1 cellular context compared by ENCODE assay signal in the genomic region with DNA sequence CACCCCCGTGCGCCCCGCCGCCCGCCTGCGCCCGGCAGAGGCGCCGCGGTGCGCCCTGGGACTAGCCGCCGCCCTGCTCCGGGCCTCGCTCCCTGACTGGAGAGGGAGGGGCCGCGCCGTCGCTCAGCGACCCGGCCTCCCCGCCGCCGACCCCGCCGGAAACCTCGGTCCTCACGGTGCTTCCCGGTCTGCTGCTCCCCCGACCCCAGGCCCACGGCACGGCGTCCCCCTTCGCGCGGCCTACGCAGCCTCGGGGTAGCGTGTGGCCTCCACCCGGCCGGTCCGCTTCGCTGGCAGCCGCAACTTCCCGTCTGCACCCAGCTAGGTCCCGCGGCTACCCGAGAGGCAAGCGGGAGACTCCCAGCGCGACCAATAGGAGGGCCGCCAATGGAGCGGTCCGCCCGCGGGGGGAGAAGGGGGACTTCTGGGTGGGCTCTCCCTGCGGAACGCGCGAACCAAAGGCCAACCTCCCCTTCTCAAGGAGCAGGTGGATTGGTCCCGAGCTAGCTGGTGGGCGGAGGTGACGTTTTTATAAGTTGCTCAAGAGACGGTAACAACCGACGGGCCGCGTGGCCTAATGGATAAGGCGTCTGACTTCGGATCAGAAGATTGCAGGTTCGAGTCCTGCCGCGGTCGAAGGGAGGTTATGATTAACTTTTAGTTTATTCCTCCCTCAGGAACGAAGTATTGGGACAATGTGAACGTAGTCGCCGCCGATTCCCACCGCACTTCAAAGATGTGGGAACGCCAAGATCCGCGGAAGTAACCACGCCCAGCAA.
TF ChIP-seq lines count a peak whose summit lies in the region.

A gene (minus strand): TSS at position 315 of the 779 bp plus-strand sequence. CDS start 1,070 bp downstream, outside the sequence.

TF ChIP-seq in WTC11, 78 proteins besides CTCF, POLR2A, EP300 and RAD21 (continued from another document and continues in another):
- TF ChIP-seq, protein P1, sequence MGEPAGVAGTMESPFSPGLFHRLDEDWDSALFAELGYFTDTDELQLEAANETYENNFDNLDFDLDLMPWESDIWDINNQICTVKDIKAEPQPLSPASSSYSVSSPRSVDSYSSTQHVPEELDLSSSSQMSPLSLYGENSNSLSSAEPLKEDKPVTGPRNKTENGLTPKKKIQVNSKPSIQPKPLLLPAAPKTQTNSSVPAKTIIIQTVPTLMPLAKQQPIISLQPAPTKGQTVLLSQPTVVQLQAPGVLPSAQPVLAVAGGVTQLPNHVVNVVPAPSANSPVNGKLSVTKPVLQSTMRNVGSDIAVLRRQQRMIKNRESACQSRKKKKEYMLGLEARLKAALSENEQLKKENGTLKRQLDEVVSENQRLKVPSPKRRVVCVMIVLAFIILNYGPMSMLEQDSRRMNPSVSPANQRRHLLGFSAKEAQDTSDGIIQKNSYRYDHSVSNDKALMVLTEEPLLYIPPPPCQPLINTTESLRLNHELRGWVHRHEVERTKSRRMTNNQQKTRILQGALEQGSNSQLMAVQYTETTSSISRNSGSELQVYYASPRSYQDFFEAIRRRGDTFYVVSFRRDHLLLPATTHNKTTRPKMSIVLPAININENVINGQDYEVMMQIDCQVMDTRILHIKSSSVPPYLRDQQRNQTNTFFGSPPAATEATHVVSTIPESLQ (CRISPR knock-in tag; IDR thresholded peaks at IDR 0.05) = no peak
- no peak for TF ChIP-seq GTF2I (CRISPR knock-in tag; conservative IDR thresholded peaks at IDR 0.05)
- TF ChIP-seq, protein P2, sequence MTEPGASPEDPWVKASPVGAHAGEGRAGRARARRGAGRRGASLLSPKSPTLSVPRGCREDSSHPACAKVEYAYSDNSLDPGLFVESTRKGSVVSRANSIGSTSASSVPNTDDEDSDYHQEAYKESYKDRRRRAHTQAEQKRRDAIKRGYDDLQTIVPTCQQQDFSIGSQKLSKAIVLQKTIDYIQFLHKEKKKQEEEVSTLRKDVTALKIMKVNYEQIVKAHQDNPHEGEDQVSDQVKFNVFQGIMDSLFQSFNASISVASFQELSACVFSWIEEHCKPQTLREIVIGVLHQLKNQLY (CRISPR knock-in tag; IDR thresholded peaks at IDR 0.05) = peak; percentile 29
- TF ChIP-seq IRF2 (CRISPR knock-in tag; IDR thresholded peaks at IDR 0.05; ENCODE audit: borderline replicate concordance, low read depth) = no peak
- no peak for TF ChIP-seq NFATC4 (CRISPR knock-in tag; IDR thresholded peaks at IDR 0.05)
- TF ChIP-seq, protein P3, sequence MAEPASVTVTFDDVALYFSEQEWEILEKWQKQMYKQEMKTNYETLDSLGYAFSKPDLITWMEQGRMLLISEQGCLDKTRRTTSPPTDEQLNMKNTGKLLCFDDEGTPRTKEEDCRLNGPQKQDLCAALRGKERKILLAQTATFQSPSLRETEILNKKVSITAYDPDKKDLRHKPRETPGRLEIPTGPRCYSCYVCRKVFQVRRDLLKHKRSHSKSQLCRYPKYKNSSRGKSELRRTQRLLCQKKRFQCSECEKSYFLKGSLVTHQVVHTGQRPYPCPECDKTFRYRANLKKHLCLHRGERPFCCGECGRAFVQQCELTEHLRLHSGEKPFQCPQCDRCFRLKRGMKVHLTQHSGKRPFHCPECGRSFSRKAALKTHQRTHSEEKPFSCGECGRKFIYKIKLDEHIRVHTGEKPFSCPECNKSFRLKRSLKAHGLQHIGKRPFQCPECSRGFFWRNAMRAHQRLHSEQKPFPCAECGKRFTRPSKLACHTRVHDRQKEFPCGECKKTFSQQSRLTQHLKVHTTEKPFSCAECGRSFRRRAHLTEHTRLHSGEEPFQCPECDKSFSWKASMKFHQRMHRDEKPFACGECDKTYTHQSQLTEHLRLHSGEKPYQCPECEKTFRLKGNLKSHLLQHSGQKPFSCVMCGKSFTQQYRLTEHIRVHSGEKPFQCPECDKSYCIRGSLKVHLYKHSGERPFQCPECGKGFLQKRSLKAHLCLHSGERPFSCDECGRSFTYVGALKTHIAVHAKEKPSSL (CRISPR knock-in tag; conservative IDR thresholded peaks at IDR 0.05) = no peak
- TF ChIP-seq, protein P4, sequence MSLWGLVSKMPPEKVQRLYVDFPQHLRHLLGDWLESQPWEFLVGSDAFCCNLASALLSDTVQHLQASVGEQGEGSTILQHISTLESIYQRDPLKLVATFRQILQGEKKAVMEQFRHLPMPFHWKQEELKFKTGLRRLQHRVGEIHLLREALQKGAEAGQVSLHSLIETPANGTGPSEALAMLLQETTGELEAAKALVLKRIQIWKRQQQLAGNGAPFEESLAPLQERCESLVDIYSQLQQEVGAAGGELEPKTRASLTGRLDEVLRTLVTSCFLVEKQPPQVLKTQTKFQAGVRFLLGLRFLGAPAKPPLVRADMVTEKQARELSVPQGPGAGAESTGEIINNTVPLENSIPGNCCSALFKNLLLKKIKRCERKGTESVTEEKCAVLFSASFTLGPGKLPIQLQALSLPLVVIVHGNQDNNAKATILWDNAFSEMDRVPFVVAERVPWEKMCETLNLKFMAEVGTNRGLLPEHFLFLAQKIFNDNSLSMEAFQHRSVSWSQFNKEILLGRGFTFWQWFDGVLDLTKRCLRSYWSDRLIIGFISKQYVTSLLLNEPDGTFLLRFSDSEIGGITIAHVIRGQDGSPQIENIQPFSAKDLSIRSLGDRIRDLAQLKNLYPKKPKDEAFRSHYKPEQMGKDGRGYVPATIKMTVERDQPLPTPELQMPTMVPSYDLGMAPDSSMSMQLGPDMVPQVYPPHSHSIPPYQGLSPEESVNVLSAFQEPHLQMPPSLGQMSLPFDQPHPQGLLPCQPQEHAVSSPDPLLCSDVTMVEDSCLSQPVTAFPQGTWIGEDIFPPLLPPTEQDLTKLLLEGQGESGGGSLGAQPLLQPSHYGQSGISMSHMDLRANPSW (CRISPR knock-in tag; conservative IDR thresholded peaks at IDR 0.05; ENCODE audit: low read depth) = no peak
- no peak for TF ChIP-seq ZNF423 (CRISPR knock-in tag; IDR thresholded peaks at IDR 0.05)
- TF ChIP-seq, protein P5, sequence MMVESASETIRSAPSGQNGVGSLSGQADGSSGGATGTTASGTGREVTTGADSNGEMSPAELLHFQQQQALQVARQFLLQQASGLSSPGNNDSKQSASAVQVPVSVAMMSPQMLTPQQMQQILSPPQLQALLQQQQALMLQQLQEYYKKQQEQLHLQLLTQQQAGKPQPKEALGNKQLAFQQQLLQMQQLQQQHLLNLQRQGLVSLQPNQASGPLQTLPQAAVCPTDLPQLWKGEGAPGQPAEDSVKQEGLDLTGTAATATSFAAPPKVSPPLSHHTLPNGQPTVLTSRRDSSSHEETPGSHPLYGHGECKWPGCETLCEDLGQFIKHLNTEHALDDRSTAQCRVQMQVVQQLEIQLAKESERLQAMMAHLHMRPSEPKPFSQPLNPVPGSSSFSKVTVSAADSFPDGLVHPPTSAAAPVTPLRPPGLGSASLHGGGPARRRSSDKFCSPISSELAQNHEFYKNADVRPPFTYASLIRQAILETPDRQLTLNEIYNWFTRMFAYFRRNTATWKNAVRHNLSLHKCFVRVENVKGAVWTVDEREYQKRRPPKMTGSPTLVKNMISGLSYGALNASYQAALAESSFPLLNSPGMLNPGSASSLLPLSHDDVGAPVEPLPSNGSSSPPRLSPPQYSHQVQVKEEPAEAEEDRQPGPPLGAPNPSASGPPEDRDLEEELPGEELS (CRISPR knock-in tag; IDR thresholded peaks at IDR 0.05) = peak; percentile 81
- TF ChIP-seq NFE2L1 (CRISPR knock-in tag; IDR thresholded peaks at IDR 0.05) = no peak; the same call in 1 of the 2 replicates
- no peak for TF ChIP-seq MXD4 (CRISPR knock-in tag; IDR thresholded peaks at IDR 0.05; ENCODE audit: borderline replicate concordance)
- TF ChIP-seq, protein P6, sequence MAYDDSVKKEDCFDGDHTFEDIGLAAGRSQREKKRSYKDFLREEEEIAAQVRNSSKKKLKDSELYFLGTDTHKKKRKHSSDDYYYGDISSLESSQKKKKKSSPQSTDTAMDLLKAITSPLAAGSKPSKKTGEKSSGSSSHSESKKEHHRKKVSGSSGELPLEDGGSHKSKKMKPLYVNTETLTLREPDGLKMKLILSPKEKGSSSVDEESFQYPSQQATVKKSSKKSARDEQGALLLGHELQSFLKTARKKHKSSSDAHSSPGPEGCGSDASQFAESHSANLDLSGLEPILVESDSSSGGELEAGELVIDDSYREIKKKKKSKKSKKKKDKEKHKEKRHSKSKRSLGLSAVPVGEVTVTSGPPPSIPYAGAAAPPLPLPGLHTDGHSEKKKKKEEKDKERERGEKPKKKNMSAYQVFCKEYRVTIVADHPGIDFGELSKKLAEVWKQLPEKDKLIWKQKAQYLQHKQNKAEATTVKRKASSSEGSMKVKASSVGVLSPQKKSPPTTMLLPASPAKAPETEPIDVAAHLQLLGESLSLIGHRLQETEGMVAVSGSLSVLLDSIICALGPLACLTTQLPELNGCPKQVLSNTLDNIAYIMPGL (CRISPR knock-in tag; IDR thresholded peaks at IDR 0.05) = peak; percentile 100
- TF ChIP-seq PRRX2 (CRISPR knock-in tag; IDR thresholded peaks at IDR 0.05) = no peak
- TF ChIP-seq FOXP1 (CRISPR knock-in tag; IDR thresholded peaks at IDR 0.05; ENCODE audit: borderline replicate concordance) = peak; percentile 96
- no peak for TF ChIP-seq OVOL2 (CRISPR knock-in tag; IDR thresholded peaks at IDR 0.05; ENCODE audit: borderline replicate concordance)
- TF ChIP-seq, protein P7, sequence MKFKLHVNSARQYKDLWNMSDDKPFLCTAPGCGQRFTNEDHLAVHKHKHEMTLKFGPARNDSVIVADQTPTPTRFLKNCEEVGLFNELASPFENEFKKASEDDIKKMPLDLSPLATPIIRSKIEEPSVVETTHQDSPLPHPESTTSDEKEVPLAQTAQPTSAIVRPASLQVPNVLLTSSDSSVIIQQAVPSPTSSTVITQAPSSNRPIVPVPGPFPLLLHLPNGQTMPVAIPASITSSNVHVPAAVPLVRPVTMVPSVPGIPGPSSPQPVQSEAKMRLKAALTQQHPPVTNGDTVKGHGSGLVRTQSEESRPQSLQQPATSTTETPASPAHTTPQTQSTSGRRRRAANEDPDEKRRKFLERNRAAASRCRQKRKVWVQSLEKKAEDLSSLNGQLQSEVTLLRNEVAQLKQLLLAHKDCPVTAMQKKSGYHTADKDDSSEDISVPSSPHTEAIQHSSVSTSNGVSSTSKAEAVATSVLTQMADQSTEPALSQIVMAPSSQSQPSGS (CRISPR knock-in tag; IDR thresholded peaks at IDR 0.05; ENCODE audit: borderline replicate concordance, low read depth) = peak; percentile 65; the same call in 1 of the 2 replicates
- TF ChIP-seq ZBTB21 (CRISPR knock-in tag; IDR thresholded peaks at IDR 0.05; ENCODE audit: borderline replicate concordance) = peak; percentile 75; the same call in 1 of the 2 replicates
- TF ChIP-seq, protein P8, sequence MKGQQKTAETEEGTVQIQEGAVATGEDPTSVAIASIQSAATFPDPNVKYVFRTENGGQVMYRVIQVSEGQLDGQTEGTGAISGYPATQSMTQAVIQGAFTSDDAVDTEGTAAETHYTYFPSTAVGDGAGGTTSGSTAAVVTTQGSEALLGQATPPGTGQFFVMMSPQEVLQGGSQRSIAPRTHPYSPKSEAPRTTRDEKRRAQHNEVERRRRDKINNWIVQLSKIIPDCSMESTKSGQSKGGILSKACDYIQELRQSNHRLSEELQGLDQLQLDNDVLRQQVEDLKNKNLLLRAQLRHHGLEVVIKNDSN (CRISPR knock-in tag; IDR thresholded peaks at IDR 0.05) = peak; percentile 59; the same call in 1 of the 2 replicates
- TF ChIP-seq, protein P9, sequence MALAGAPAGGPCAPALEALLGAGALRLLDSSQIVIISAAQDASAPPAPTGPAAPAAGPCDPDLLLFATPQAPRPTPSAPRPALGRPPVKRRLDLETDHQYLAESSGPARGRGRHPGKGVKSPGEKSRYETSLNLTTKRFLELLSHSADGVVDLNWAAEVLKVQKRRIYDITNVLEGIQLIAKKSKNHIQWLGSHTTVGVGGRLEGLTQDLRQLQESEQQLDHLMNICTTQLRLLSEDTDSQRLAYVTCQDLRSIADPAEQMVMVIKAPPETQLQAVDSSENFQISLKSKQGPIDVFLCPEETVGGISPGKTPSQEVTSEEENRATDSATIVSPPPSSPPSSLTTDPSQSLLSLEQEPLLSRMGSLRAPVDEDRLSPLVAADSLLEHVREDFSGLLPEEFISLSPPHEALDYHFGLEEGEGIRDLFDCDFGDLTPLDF (CRISPR knock-in tag; IDR thresholded peaks at IDR 0.05) = no peak
- TF ChIP-seq JAZF1 (CRISPR knock-in tag; IDR thresholded peaks at IDR 0.05) = no peak
- no peak; the same call in 1 of the 2 replicates for TF ChIP-seq CREM (CRISPR knock-in tag; IDR thresholded peaks at IDR 0.05)
- no peak for TF ChIP-seq RORB (CRISPR knock-in tag; IDR thresholded peaks at IDR 0.05)
- no peak; the same call in 1 of the 2 replicates for TF ChIP-seq ESRRA (CRISPR knock-in tag; IDR thresholded peaks at IDR 0.05; ENCODE audit: borderline replicate concordance)
- peak; percentile 20; the same call in 1 of the 2 replicates for TF ChIP-seq ZNF263 (CRISPR knock-in tag; IDR thresholded peaks at IDR 0.05; ENCODE audit: low read depth)
- TF ChIP-seq, protein P10, sequence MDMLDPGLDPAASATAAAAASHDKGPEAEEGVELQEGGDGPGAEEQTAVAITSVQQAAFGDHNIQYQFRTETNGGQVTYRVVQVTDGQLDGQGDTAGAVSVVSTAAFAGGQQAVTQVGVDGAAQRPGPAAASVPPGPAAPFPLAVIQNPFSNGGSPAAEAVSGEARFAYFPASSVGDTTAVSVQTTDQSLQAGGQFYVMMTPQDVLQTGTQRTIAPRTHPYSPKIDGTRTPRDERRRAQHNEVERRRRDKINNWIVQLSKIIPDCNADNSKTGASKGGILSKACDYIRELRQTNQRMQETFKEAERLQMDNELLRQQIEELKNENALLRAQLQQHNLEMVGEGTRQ (CRISPR knock-in tag; IDR thresholded peaks at IDR 0.05) = no peak
- TF ChIP-seq, protein P11, sequence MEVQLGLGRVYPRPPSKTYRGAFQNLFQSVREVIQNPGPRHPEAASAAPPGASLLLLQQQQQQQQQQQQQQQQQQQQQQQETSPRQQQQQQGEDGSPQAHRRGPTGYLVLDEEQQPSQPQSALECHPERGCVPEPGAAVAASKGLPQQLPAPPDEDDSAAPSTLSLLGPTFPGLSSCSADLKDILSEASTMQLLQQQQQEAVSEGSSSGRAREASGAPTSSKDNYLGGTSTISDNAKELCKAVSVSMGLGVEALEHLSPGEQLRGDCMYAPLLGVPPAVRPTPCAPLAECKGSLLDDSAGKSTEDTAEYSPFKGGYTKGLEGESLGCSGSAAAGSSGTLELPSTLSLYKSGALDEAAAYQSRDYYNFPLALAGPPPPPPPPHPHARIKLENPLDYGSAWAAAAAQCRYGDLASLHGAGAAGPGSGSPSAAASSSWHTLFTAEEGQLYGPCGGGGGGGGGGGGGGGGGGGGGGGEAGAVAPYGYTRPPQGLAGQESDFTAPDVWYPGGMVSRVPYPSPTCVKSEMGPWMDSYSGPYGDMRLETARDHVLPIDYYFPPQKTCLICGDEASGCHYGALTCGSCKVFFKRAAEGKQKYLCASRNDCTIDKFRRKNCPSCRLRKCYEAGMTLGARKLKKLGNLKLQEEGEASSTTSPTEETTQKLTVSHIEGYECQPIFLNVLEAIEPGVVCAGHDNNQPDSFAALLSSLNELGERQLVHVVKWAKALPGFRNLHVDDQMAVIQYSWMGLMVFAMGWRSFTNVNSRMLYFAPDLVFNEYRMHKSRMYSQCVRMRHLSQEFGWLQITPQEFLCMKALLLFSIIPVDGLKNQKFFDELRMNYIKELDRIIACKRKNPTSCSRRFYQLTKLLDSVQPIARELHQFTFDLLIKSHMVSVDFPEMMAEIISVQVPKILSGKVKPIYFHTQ (CRISPR knock-in tag; IDR thresholded peaks at IDR 0.05) = no peak
- TF ChIP-seq CREB1 (CRISPR knock-in tag; IDR thresholded peaks at IDR 0.05) = 0 out of 2 replicates have a peak, but pooled peaks have one; percentile 17
- TF ChIP-seq ZNF671 (CRISPR knock-in tag; IDR thresholded peaks at IDR 0.05) = no peak
- peak; percentile 86; the same call in 1 of the 2 replicates for TF ChIP-seq FOXK1 (CRISPR knock-in tag; IDR thresholded peaks at IDR 0.05)
- TF ChIP-seq GRHL2 (CRISPR knock-in tag; IDR thresholded peaks at IDR 0.05; ENCODE audit: insufficient replicate concordance, severe bottlenecking) = no peak
- TF ChIP-seq ZNF138 (CRISPR knock-in tag; conservative IDR thresholded peaks at IDR 0.05) = no peak; the same call in 1 of the 2 replicates
- no peak for TF ChIP-seq ATF1 (CRISPR knock-in tag; IDR thresholded peaks at IDR 0.05)
- no peak for TF ChIP-seq FOXJ3 (CRISPR knock-in tag; IDR thresholded peaks at IDR 0.05; ENCODE audit: borderline replicate concordance)
- peak; percentile 86 for TF ChIP-seq NFYB (CRISPR knock-in tag; conservative IDR thresholded peaks at IDR 0.05; ENCODE audit: low read depth)
